In the genomic region with DNA sequence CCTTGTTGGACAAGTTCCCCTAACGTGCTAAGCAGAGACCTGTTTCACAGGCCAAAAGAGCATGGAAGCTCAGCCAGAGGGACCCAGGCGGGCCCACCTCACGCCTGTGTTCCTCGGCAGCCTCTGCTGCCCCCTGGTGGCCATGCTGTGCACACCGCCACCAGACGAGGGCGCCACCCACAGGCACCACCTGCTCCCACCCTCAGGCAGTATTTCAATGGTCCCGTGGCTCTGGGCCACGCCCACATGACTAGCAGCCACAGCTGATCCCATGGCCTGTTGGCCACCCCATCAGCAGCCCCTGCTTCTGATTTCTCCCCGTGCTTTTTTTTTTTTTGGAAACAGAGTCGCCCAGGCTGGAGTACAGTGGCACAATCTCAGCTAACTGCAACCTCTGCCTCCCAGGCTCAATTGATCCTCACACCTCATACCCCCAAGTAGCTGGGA, we compare ENCODE assay signal across 8 cellular contexts. TPM values are rescaled to one million over a fixed set of nuclear protein-coding genes. Genes with fewer than 3 reads are reported as not detected.
DNase-seq lines count a peak whose midpoint lies in the region; ATAC-seq, FAIRE-seq and TF ChIP-seq lines count a peak whose summit lies in the region.

No MANE protein-coding gene starts in this region.

- peak; percentile 15 for FAIRE-seq in H54 (lab: Jason Lieb, UNC)

- H4K20me1 ChIP-seq in DND-41 (ENCODE audit: insufficient read depth, low read length): peaks cover 13% of the 10 kb centered on the region
- H4K20me1 ChIP-seq in SU-DHL-6 (ENCODE audit: low read depth, low read length): no peaks in the 10 kb centered on the region

- H3K27ac ChIP-seq in DND-41 (ENCODE audit: low read length) (no peak overlapping the region), SU-DHL-6 (ENCODE audit: low read depth, low read length) (no peak overlapping the region), prostate gland (no peak overlapping the region)

- no peak overlapping the region for H3K27ac Mint-ChIP-seq in activated naive CD4-positive, alpha-beta T cell treated with anti-CD3 and anti-CD28 coated beads, Interleukin-2, amount 50 U/mL, for 72 hours

- no peaks in the 10 kb centered on the region for H3K9me3 ChIP-seq in DND-41 (ENCODE audit: insufficient read depth, low read length, severe bottlenecking)
- no peaks in the 10 kb centered on the region for H3K9me3 ChIP-seq in SU-DHL-6 (ENCODE audit: insufficient read depth, low read length)
- H3K9me3 ChIP-seq in prostate gland: no peaks in the 10 kb centered on the region

- ATAC-seq in DND-41 (ENCODE audit: insufficient read depth, low read depth) (peak; percentile 95), Right ventricle myocardium superior (ENCODE audit: poor library complexity) (peak; percentile 86), HG03378 (IDR thresholded peaks at IDR 0.05; ENCODE audit: unreplicated experiment) (no peak)
- ATAC-seq in activated naive CD4-positive, alpha-beta T cell treated with anti-CD3 and anti-CD28 coated beads, Interleukin-2, amount 50 U/mL, for 72 hours: peak; percentile 95 to 99

- H3K4me3 ChIP-seq in DND-41 (ENCODE audit: low read depth in 1 of 2, low read length in 2 of 2): no peak overlapping the region
- H3K4me3 ChIP-seq in SU-DHL-6 (ENCODE audit: insufficient read depth, low read length, poor library complexity, severe bottlenecking): no peak overlapping the region
- H3K4me3 ChIP-seq in prostate gland: no peak overlapping the region

- DNase-seq in DND-41: peak; percentile 91
- peak; percentile 91 for DNase-seq in H54 (ENCODE audit: insufficient read length, low spot score)
- DNase-seq in NCI-H1092 (lab: John Stamatoyannopoulos, UW): peak; percentile 74
- peak; percentile 88 to 96 for DNase-seq in activated naive CD4-positive, alpha-beta T cell treated with anti-CD3 and anti-CD28 coated beads, Interleukin-2, amount 50 U/mL, for 72 hours (ENCODE audit: low spot score in 2 of 2)
- DNase-seq in Right ventricle myocardium superior: peak; percentile 94
- peak; percentile 86 for DNase-seq in prostate gland (ENCODE audit: low spot score)

- H3K9me3 Mint-ChIP-seq in activated naive CD4-positive, alpha-beta T cell treated with anti-CD3 and anti-CD28 coated beads, Interleukin-2, amount 50 U/mL, for 72 hours: no peaks in the 10 kb centered on the region

- peak; percentile 100 for TF ChIP-seq CTCF in DND-41 (IDR thresholded peaks at IDR 0.05; ENCODE audit: borderline replicate concordance, extremely low read depth, low read length, poor library complexity, severe bottlenecking)
- TF ChIP-seq CTCF in SU-DHL-6 (IDR thresholded peaks at IDR 0.05; ENCODE audit: insufficient read depth, low read length, poor library complexity, severe bottlenecking): peak; percentile 98
- TF ChIP-seq CTCF in prostate gland (IDR thresholded peaks at IDR 0.05): peak; percentile 97 to 100 (median 100)

- H3K27me3 ChIP-seq in DND-41 (ENCODE audit: insufficient read depth, low read length, poor library complexity): no peaks in the 10 kb centered on the region
- no peaks in the 10 kb centered on the region for H3K27me3 ChIP-seq in SU-DHL-6 (ENCODE audit: low read length)
- H3K27me3 ChIP-seq in prostate gland (replicated peaks; ENCODE audit: insufficient read depth): no peaks in the 10 kb centered on the region

- no peaks in the 10 kb centered on the region for H3K9me2 ChIP-seq in SU-DHL-6 (replicated peaks; ENCODE audit: insufficient read depth, low read length)

- no peak overlapping the region for H3K4me2 ChIP-seq in DND-41 (ENCODE audit: insufficient read depth, low read length)
- no peak overlapping the region for H3K4me2 ChIP-seq in SU-DHL-6 (ENCODE audit: low read depth, low read length, poor library complexity, severe bottlenecking)

- WGBS in prostate gland: 13% methylated on average over 11 of the region's 11 CpGs

- no peak for TF ChIP-seq POLR2A in H54 (IDR thresholded peaks at IDR 0.05; ENCODE audit: low read depth, low read length)
- TF ChIP-seq POLR2A in prostate gland (IDR thresholded peaks at IDR 0.05): peak; percentile 22

- H3K4me1 ChIP-seq in DND-41 (ENCODE audit: insufficient read depth, low read length): no peaks in the 10 kb centered on the region
- H3K4me1 ChIP-seq in prostate gland (replicated peaks): peaks cover 2% of the 10 kb centered on the region

- no peak overlapping the region for H2AFZ ChIP-seq in DND-41 (ENCODE audit: low read depth, low read length)
- H2AFZ ChIP-seq in SU-DHL-6 (ENCODE audit: low read depth, low read length, severe bottlenecking): no peak overlapping the region

- H3K9ac ChIP-seq in DND-41 (ENCODE audit: low read depth, low read length) (no peak overlapping the region), SU-DHL-6 (ENCODE audit: low read length) (no peak overlapping the region)

- intact Hi-C loops in Right ventricle myocardium superior (cut with DNase I) (loop anchor here (1.0 kb wide), 1 partner anchor 31 kb away; no protein-coding TSS in a partner anchor), prostate gland (cut with DNase I) (loop anchor here (2.0 kb wide), 1 partner anchor 32 kb away; no protein-coding TSS in a partner anchor)

- no peaks in the 10 kb centered on the region for H3K79me2 ChIP-seq in DND-41 (ENCODE audit: insufficient read depth, low read length)
- no peaks in the 10 kb centered on the region for H3K79me2 ChIP-seq in SU-DHL-6 (ENCODE audit: insufficient read depth, low read length)

- H3K36me3 ChIP-seq in DND-41 (ENCODE audit: insufficient read depth, low read length): peaks cover 55% of the 10 kb centered on the region
- no peaks in the 10 kb centered on the region for H3K36me3 ChIP-seq in SU-DHL-6 (ENCODE audit: low read length)
- H3K36me3 ChIP-seq in prostate gland: no peaks in the 10 kb centered on the region

- no peaks in the 10 kb centered on the region for H3K36me3 Mint-ChIP-seq in activated naive CD4-positive, alpha-beta T cell treated with anti-CD3 and anti-CD28 coated beads, Interleukin-2, amount 50 U/mL, for 72 hours

- H3F3A ChIP-seq in SU-DHL-6 (ENCODE audit: insufficient read depth): no peaks in the 10 kb centered on the region

RNA-seq across cellular contexts. Expression of a gene that starts 18.9 kb away (rescaled TPM):
- 10 to 100 TPM; 32.6 to 65.6 TPM for total RNA-seq in activated naive CD4-positive, alpha-beta T cell treated with anti-CD3 and anti-CD28 coated beads, Interleukin-2, amount 50 U/mL, for 72 hours
- total RNA-seq in Right ventricle myocardium superior (31.6 TPM), prostate gland (100 to 1,000 TPM; 111 to 138 TPM)

RNA-seq across cellular contexts. Expression of a gene that starts 24.5 kb away (rescaled TPM):
- total RNA-seq in activated naive CD4-positive, alpha-beta T cell treated with anti-CD3 and anti-CD28 coated beads, Interleukin-2, amount 50 U/mL, for 72 hours: under 1 TPM; 0.23 to 0.47 TPM
- 16.6 TPM for total RNA-seq in Right ventricle myocardium superior
- total RNA-seq in prostate gland: 10 to 100 TPM; 55.4 to 79.5 TPM

RNA-seq across cellular contexts. Expression of a gene that starts 41.5 kb away (rescaled TPM):
- total RNA-seq in activated naive CD4-positive, alpha-beta T cell treated with anti-CD3 and anti-CD28 coated beads, Interleukin-2, amount 50 U/mL, for 72 hours: 10 to 100 TPM; 27.4 to 51.3 TPM
- 19.2 TPM for total RNA-seq in Right ventricle myocardium superior
- 10 to 100 TPM; 36.1 to 47.1 TPM for total RNA-seq in prostate gland

RNA-seq across cellular contexts. Expression of a gene that starts 43.3 kb away (rescaled TPM):
- total RNA-seq in activated naive CD4-positive, alpha-beta T cell treated with anti-CD3 and anti-CD28 coated beads, Interleukin-2, amount 50 U/mL, for 72 hours: 10 to 100 TPM; 47.6 to 53.4 TPM
- 79.9 TPM for total RNA-seq in Right ventricle myocardium superior
- total RNA-seq in prostate gland: 10 to 100 TPM; 22.9 to 40.8 TPM

RNA-seq across cellular contexts. Expression of a gene that starts 43.5 kb away (rescaled TPM):
- 10 to 100 TPM; 40.6 to 44.3 TPM for total RNA-seq in activated naive CD4-positive, alpha-beta T cell treated with anti-CD3 and anti-CD28 coated beads, Interleukin-2, amount 50 U/mL, for 72 hours
- total RNA-seq in Right ventricle myocardium superior (11.1 TPM), prostate gland (1 to 10 TPM; 6.2 to 6.8 TPM)

Comparison
In these comparisons a context has a peak if more than half of its experiments do, and no peak if none do; other contexts are left out.
1. RNA of a gene that starts 24.5 kb away (total RNA-seq): 55.4 to 79.5 TPM in prostate gland and 16.6 TPM in Right ventricle myocardium superior (single experiment); 0.23 to 0.47 TPM in activated naive CD4-positive, alpha-beta T cell treated with anti-CD3 and anti-CD28 coated beads, Interleukin-2, amount 50 U/mL, for 72 hours; every median in the first group is over 10 times any median in the second.
2. Peak in every context shown above with its lines, with median percentiles within 50 percentile points of each other: DNase-seq and CTCF ChIP-seq.